ENCODE assay signal across 14 cellular contexts in genomic region chr13:60351326-60351725, GRCh38. TPM values are rescaled to one million over a fixed set of nuclear protein-coding genes. Genes with fewer than 3 reads are reported as not detected.
DNase-seq lines count a peak whose midpoint lies in the region; ATAC-seq, FAIRE-seq and TF ChIP-seq lines count a peak whose summit lies in the region.
"Had no signal": no experiment of that assay in that cellular context is flagged by ENCODE, and none has a peak within 500 bp of the region (broad histone marks: within the 10 kb centered on the region; RNA-seq: fewer than 3 reads in every experiment).

No MANE protein-coding gene starts in this region.

- intact Hi-C loops in K562 (cut with micrococcal nuclease), result loop anchor here (5.0 kb wide), 1 partner anchor 81 kb away; no protein-coding TSS in a partner anchor

- H3K4me1 ChIP-seq in K562 (replicated peaks in 1 of 2; ENCODE audit: control insufficient read depth in 2 of 2, insufficient read depth in 2 of 2, low read length in 2 of 2), result no peaks in the 10 kb centered on the region
- H3K4me1 ChIP-seq: lower lobe of right lung had no signal

- no peaks in the 10 kb centered on the region for H4K20me1 ChIP-seq in K562 (replicated peaks; ENCODE audit: control insufficient read depth, insufficient read depth, low read length)

- no peak for TF ChIP-seq POLR2A in K562 (conservative IDR thresholded peaks at IDR 0.05)
- no peak for TF ChIP-seq POLR2A in H54 (IDR thresholded peaks at IDR 0.05; ENCODE audit: low read depth, low read length)

- ATAC-seq in K562 (no peak), GM21619 (IDR thresholded peaks at IDR 0.05; ENCODE audit: unreplicated experiment) (no peak), HG02870 (IDR thresholded peaks at IDR 0.05; ENCODE audit: unreplicated experiment) (no peak)
- ATAC-seq: CD8-positive, alpha-beta T cell; lower lobe of right lung had no signal

- H2AFZ ChIP-seq in K562 (ENCODE audit: low read depth, low read length), result no peak overlapping the region

- TF ChIP-seq CTCF in AG10803 (conservative IDR thresholded peaks at IDR 0.05; ENCODE audit: low read length) (no peak), K562 (IDR thresholded peaks at IDR 0.05 in 2 of 3, conservative IDR thresholded peaks at IDR 0.05 in 1 of 3; ENCODE audit: insufficient read depth in 2 of 3, low read depth in 1 of 3, low read length in 3 of 3) (no peak)

- H3K9me3 ChIP-seq in K562 (replicated peaks; ENCODE audit: control insufficient read depth, insufficient read depth, low read depth, low read length), result no peaks in the 10 kb centered on the region; the same call in 1 of the 2 replicates
- H3K9me3 ChIP-seq: lower lobe of right lung had no signal

- in situ Hi-C loops in K562 (cut with MboI), result no loop called here

- H3K4me3 ChIP-seq in AG10803 (ENCODE audit: low read length) (no peak overlapping the region), K562 (no peak overlapping the region)
- H3K4me3 ChIP-seq: lower lobe of right lung had no signal

- 0% methylated on average over 2 of the region's 2 CpGs for WGBS in K562 (ENCODE audit: insufficient coverage, low coverage, missing lambda C conversion rate)

- POLR2A ChIA-PET in K562 (lab: Yijun Ruan, JAX), result no interaction called here

- no peak for FAIRE-seq in K562 (lab: Jason Lieb, UNC)
- no peak for FAIRE-seq in H54 (lab: Jason Lieb, UNC)

- H3K27me3 ChIP-seq in K562 (ENCODE audit: control insufficient read depth in 2 of 2, insufficient read depth in 2 of 2, low read length in 2 of 2), result peaks cover 0 to 4% of the 10 kb centered on the region in 2 experiments; a peak in 2 of 5 replicates

- DNase-seq in AG10803 (ENCODE audit: low read depth) (peak; percentile 89), K562 (ENCODE audit: extremely low read depth in 1 of 4, low spot score in 3 of 4) (no peak), left kidney (ENCODE audit: low read depth, low spot score) (peak; percentile 70), H54 (ENCODE audit: insufficient read length, low spot score) (no peak), T-helper 9 cell (no peak)
- DNase-seq: activated T-cell treated with anti-CD3 and anti-CD28 coated beads, Interleukin-2, amount 50 U/mL, for 1 hour; CD8-positive, alpha-beta T cell; lower lobe of right lung; NCI-H1105 treated with DMSO at 0.1 percent for 48 hours; substantia nigra; WERI-Rb-1 had no signal

- no peak for TF ChIP-seq RAD21 in Ishikawa (IDR thresholded peaks at IDR 0.05; ENCODE audit: low read depth)
- TF ChIP-seq RAD21 in K562 (CRISPR knock-in tag; conservative IDR thresholded peaks at IDR 0.05 in 1 of 2, IDR thresholded peaks at IDR 0.05 in 1 of 2), result no peak

- H3K4me2 ChIP-seq in K562 (ENCODE audit: insufficient read depth, low read length), result no peak overlapping the region

- no peaks in the 10 kb centered on the region for H3K9me1 ChIP-seq in K562 (ENCODE audit: control insufficient read depth, insufficient read depth, low read length)

- BruUV-seq in K562 (replicated peaks; lab: Mats Ljungman, UMichigan), result no TSS peak

- TF ChIP-seq EP300 in Ishikawa (IDR thresholded peaks at IDR 0.05; ENCODE audit: borderline replicate concordance) (no peak), K562 (IDR thresholded peaks at IDR 0.05; ENCODE audit: low read length) (no peak)

- no peak overlapping the region for H3K9ac ChIP-seq in K562 (ENCODE audit: insufficient read depth in 1 of 2, low read depth in 2 of 2, low read length in 2 of 2)

- H3K36me3 ChIP-seq in K562 (ENCODE audit: control insufficient read depth, insufficient read depth, low read length), result no peaks in the 10 kb centered on the region
- H3K36me3 ChIP-seq: lower lobe of right lung, WERI-Rb-1 had no signal

- CTCF ChIA-PET in K562 (lab: Yijun Ruan, JAX; ENCODE audit: low intra/inter-chr PET ratio), result no interaction called here

- no peak overlapping the region for H3K27ac ChIP-seq in K562 (ENCODE audit: extremely low read depth, low read depth, low read length)
- H3K27ac ChIP-seq: lower lobe of right lung, WERI-Rb-1 had no signal

- H3K79me2 ChIP-seq in K562 (ENCODE audit: control insufficient read depth, insufficient read depth, low read length), result no peaks in the 10 kb centered on the region

TF ChIP-seq in Ishikawa, 13 proteins besides CTCF, POLR2A, EP300 and RAD21 (continues in another document):
- TF ChIP-seq ZBTB7A (IDR thresholded peaks at IDR 0.05; ENCODE audit: low read depth), result no peak
- TF ChIP-seq, protein P1, sequence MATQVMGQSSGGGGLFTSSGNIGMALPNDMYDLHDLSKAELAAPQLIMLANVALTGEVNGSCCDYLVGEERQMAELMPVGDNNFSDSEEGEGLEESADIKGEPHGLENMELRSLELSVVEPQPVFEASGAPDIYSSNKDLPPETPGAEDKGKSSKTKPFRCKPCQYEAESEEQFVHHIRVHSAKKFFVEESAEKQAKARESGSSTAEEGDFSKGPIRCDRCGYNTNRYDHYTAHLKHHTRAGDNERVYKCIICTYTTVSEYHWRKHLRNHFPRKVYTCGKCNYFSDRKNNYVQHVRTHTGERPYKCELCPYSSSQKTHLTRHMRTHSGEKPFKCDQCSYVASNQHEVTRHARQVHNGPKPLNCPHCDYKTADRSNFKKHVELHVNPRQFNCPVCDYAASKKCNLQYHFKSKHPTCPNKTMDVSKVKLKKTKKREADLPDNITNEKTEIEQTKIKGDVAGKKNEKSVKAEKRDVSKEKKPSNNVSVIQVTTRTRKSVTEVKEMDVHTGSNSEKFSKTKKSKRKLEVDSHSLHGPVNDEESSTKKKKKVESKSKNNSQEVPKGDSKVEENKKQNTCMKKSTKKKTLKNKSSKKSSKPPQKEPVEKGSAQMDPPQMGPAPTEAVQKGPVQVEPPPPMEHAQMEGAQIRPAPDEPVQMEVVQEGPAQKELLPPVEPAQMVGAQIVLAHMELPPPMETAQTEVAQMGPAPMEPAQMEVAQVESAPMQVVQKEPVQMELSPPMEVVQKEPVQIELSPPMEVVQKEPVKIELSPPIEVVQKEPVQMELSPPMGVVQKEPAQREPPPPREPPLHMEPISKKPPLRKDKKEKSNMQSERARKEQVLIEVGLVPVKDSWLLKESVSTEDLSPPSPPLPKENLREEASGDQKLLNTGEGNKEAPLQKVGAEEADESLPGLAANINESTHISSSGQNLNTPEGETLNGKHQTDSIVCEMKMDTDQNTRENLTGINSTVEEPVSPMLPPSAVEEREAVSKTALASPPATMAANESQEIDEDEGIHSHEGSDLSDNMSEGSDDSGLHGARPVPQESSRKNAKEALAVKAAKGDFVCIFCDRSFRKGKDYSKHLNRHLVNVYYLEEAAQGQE (IDR thresholded peaks at IDR 0.05; ENCODE audit: low read depth), result no peak
- TF ChIP-seq, protein P2, sequence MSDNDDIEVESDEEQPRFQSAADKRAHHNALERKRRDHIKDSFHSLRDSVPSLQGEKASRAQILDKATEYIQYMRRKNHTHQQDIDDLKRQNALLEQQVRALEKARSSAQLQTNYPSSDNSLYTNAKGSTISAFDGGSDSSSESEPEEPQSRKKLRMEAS (IDR thresholded peaks at IDR 0.05), result peak; percentile 23; the same call in 1 of the 2 replicates

TF ChIP-seq in K562, 482 proteins besides CTCF, POLR2A, EP300 and RAD21:
- TF ChIP-seq KDM1A (IDR thresholded peaks at IDR 0.05) (peak in 1 of 2 experiments; percentile 18; a peak in 1 of 4 replicates), NFIC (IDR thresholded peaks at IDR 0.05) (peak; percentile 13; the same call in 1 of the 2 replicates), ZNF79 (CRISPR knock-in tag; IDR thresholded peaks at IDR 0.05; ENCODE audit: low read depth) (no peak), ZNF197 (CRISPR knock-in tag; IDR thresholded peaks at IDR 0.05; ENCODE audit: low read depth) (no peak), NCOA1 (IDR thresholded peaks at IDR 0.05; ENCODE audit: low read depth) (no peak)

RNA-seq across cellular contexts. Expression of gene TDRD3, which starts 45.7 kb away (rescaled TPM):
- total RNA-seq in K562 (2011; cell fraction: chromatin; rRNA removed; ENCODE audit: low replicate concordance), result 8.9 and 35.3 TPM in 2 replicates
- total RNA-seq in K562 (2011; cell fraction: nucleolus; rRNA removed), result 3.3 and 6.1 TPM in 2 replicates
- total RNA-seq in K562 (2011; cell fraction: nucleoplasm; rRNA removed), result 10.8 and 15.4 TPM in 2 replicates
- total RNA-seq in K562 (2014; rRNA removed) (7.8 and 8.5 TPM in 2 replicates), K562 (2014; rRNA removed; fragmentation: Illumina TruSeq; extraction: Trizol) (12.7 and 14.4 TPM in 2 replicates), K562 (2015; rRNA removed; fragmentation: Illumina TruSeq; extraction: Trizol) (15.6 and 16.4 TPM in 2 replicates), K562 (2021) (9.9 and 11.0 TPM in 2 replicates)
- polyA plus RNA-seq in K562 (2011; rRNA removed) (10.0 and 10.5 TPM in 2 replicates), K562 (2014; fragmentation: Illumina TruSeq; extraction: Trizol) (7.3 and 9.5 TPM in 2 replicates), K562 (2014; fragmentation: Nextera tagmentation; extraction: Ambion mirVana) (1 to 10 TPM; 3.6 to 4.7 TPM), K562 (2014; rRNA removed) (7.6 and 8.0 TPM in 2 replicates)
- 1.4 and 2.2 TPM in 2 replicates for polyA plus RNA-seq in K562 (2011; cell fraction: cytosol; rRNA removed)
- polyA plus RNA-seq in K562 (2011; cell fraction: nucleus; rRNA removed), result 4.8 and 6.3 TPM in 2 replicates
- polyA plus RNA-seq in K562 (2012), result 7.5 and 8.9 TPM in 2 replicates
- polyA minus RNA-seq in K562 (2011; rRNA and poly(A)+ RNA removed), result 19.1 and 34.6 TPM in 2 replicates
- polyA minus RNA-seq in K562 (2011; cell fraction: cytosol; rRNA and poly(A)+ RNA removed), result 7.0 and 8.1 TPM in 2 replicates
- polyA minus RNA-seq in K562 (2011; cell fraction: nucleus; rRNA and poly(A)+ RNA removed), result 17.5 and 34.4 TPM in 2 replicates

Comparison
In these comparisons a context has a peak if more than half of its experiments do, and no peak if none do; other contexts are left out.
1. DNase-seq: peak in AG10803 (single experiment) and left kidney (single experiment); none in K562 (0 of 4), H54 (single experiment) and T-helper 9 cell (single experiment).